In the genomic region with DNA sequence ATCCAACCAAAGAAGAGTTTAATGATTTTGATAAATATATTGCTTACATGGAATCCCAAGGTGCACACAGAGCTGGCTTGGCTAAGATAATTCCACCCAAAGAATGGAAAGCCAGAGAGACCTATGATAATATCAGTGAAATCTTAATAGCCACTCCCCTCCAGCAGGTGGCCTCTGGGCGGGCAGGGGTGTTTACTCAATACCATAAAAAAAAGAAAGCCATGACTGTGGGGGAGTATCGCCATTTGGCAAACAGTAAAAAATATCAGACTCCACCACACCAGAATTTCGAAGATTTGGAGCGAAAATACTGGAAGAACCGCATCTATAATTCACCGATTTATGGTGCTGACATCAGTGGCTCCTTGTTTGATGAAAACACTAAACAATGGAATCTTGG, we compare ENCODE assay signal across 2 cellular contexts.
TF ChIP-seq lines count a peak whose summit lies in the region.

No MANE protein-coding gene starts in this region.

TF ChIP-seq in liver, 16 proteins besides CTCF, POLR2A, EP300 and RAD21:
- no peak for TF ChIP-seq EGR1 (IDR thresholded peaks at IDR 0.05; ENCODE audit: low read depth in 2 of 2)
- no peak for TF ChIP-seq JUND (IDR thresholded peaks at IDR 0.05)
- TF ChIP-seq NR2F2 (IDR thresholded peaks at IDR 0.05) = no peak
- TF ChIP-seq, protein P1, sequence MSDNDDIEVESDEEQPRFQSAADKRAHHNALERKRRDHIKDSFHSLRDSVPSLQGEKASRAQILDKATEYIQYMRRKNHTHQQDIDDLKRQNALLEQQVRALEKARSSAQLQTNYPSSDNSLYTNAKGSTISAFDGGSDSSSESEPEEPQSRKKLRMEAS (IDR thresholded peaks at IDR 0.05) = no peak

TF ChIP-seq in HepG2, 621 proteins besides CTCF, POLR2A, EP300 and RAD21:
- TF ChIP-seq, protein P2, sequence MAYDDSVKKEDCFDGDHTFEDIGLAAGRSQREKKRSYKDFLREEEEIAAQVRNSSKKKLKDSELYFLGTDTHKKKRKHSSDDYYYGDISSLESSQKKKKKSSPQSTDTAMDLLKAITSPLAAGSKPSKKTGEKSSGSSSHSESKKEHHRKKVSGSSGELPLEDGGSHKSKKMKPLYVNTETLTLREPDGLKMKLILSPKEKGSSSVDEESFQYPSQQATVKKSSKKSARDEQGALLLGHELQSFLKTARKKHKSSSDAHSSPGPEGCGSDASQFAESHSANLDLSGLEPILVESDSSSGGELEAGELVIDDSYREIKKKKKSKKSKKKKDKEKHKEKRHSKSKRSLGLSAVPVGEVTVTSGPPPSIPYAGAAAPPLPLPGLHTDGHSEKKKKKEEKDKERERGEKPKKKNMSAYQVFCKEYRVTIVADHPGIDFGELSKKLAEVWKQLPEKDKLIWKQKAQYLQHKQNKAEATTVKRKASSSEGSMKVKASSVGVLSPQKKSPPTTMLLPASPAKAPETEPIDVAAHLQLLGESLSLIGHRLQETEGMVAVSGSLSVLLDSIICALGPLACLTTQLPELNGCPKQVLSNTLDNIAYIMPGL (CRISPR knock-in tag; IDR thresholded peaks at IDR 0.05; ENCODE audit: borderline replicate concordance in 1 of 2, low read depth in 1 of 2) = no peak
- TF ChIP-seq ZNF652 (CRISPR knock-in tag; IDR thresholded peaks at IDR 0.05; ENCODE audit: borderline replicate concordance, low read depth) (no peak), SMARCE1 (IDR thresholded peaks at IDR 0.05; ENCODE audit: borderline replicate concordance) (no peak), ZNF260 (CRISPR knock-in tag; IDR thresholded peaks at IDR 0.05; ENCODE audit: borderline replicate concordance, low read depth) (no peak), KLF13 (CRISPR knock-in tag; IDR thresholded peaks at IDR 0.05) (no peak), RARA (CRISPR knock-in tag; IDR thresholded peaks at IDR 0.05) (no peak), ZNF891 (CRISPR knock-in tag; IDR thresholded peaks at IDR 0.05) (no peak), ARNT (IDR thresholded peaks at IDR 0.05) (no peak), REXO4 (CRISPR knock-in tag; IDR thresholded peaks at IDR 0.05; ENCODE audit: borderline replicate concordance) (no peak), NRL (CRISPR knock-in tag; IDR thresholded peaks at IDR 0.05; ENCODE audit: borderline replicate concordance) (no peak), ZNF34 (CRISPR knock-in tag; IDR thresholded peaks at IDR 0.05; ENCODE audit: borderline replicate concordance) (no peak)
- TF ChIP-seq, protein P3, sequence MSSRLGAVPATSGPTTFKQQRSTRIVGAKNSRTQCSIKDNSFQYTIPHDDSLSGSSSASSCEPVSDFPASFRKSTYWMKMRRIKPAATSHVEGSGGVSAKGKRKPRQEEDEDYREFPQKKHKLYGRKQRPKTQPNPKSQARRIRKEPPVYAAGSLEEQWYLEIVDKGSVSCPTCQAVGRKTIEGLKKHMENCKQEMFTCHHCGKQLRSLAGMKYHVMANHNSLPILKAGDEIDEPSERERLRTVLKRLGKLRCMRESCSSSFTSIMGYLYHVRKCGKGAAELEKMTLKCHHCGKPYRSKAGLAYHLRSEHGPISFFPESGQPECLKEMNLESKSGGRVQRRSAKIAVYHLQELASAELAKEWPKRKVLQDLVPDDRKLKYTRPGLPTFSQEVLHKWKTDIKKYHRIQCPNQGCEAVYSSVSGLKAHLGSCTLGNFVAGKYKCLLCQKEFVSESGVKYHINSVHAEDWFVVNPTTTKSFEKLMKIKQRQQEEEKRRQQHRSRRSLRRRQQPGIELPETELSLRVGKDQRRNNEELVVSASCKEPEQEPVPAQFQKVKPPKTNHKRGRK (CRISPR knock-in tag; IDR thresholded peaks at IDR 0.05) = no peak
- TF ChIP-seq, protein P4, sequence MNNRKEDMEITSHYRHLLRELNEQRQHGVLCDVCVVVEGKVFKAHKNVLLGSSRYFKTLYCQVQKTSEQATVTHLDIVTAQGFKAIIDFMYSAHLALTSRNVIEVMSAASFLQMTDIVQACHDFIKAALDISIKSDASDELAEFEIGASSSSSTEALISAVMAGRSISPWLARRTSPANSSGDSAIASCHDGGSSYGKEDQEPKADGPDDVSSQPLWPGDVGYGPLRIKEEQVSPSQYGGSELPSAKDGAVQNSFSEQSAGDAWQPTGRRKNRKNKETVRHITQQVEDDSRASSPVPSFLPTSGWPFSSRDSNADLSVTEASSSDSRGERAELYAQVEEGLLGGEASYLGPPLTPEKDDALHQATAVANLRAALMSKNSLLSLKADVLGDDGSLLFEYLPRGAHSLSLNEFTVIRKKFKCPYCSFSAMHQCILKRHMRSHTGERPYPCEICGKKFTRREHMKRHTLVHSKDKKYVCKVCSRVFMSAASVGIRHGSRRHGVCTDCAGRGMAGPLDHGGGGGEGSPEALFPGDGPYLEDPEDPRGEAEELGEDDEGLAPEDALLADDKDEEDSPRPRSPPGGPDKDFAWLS (CRISPR knock-in tag; IDR thresholded peaks at IDR 0.05; ENCODE audit: borderline replicate concordance) = no peak
